8 cellular contexts compared by ENCODE assay signal in genomic region chr17:7885357-7886226, GRCh38. TPM values are rescaled to one million over a fixed set of nuclear protein-coding genes. Genes with fewer than 3 reads are reported as not detected.
DNase-seq lines count a peak whose midpoint lies in the region; ATAC-seq and TF ChIP-seq lines count a peak whose summit lies in the region.

No MANE protein-coding gene starts in this region.

- under 1% methylated on average over 65 of the region's 65 CpGs for WGBS in HUES64
- WGBS in spleen, 5 donors: 0 to 1% (median 1%) methylated on average over 40 to 65 of the region's 65 CpGs

- H3K4me3 ChIP-seq in GM08714 (ENCODE audit: low read length) (peak overlapping the region; percentile 85), HUES64 (ENCODE audit: low read length) (peak overlapping the region; percentile 56), astrocyte of the spinal cord (ENCODE audit: low read depth, low read length) (peak overlapping the region; percentile 79), iPS-18a (ENCODE audit: low read length) (peak overlapping the region; percentile 66), spleen (peak overlapping the region; percentile 65 to 93 (median 78))

- peaks cover 18% of the 10 kb centered on the region for H3K27me3 ChIP-seq in HUES64 (ENCODE audit: insufficient read depth, low read length)
- peaks cover 18% of the 10 kb centered on the region for H3K27me3 ChIP-seq in iPS-18a (ENCODE audit: control insufficient read depth, insufficient read depth, low read length)
- no peaks in the 10 kb centered on the region for H3K27me3 ChIP-seq in spleen (replicated peaks in 1 of 7)

- in situ Hi-C loops in astrocyte of the spinal cord (cut with HindIII; ENCODE audit: low sequenced_read_pairs): no loop called here

- DNase-seq in T follicular helper cell (ENCODE audit: low read depth) (peak; percentile 4), astrocyte of the spinal cord (ENCODE audit: low read depth, low spot score) (peak; percentile 36), spleen (peak; percentile 88)

- H3K36me3 ChIP-seq in HUES64 (ENCODE audit: insufficient read depth, low read length) (peaks cover 7% of the 10 kb centered on the region; the same call in 1 of the 2 replicates), iPS-18a (ENCODE audit: control insufficient read depth, low read depth, low read length) (peaks cover 4% of the 10 kb centered on the region), spleen (peaks cover 0 to 31% (median 14%) of the 10 kb centered on the region in 6 donors)

- H3K4me1 ChIP-seq in HUES64 (ENCODE audit: insufficient read depth, low read length) (peaks cover 40% of the 10 kb centered on the region), iPS-18a (ENCODE audit: control insufficient read depth, low read depth, low read length) (peaks cover 31% of the 10 kb centered on the region), spleen (peaks cover 31 to 91% (median 81%) of the 10 kb centered on the region in 6 donors)

- intact Hi-C loops in spleen (cut with DNase I; ENCODE audit: low total_unique reads): no loop called here

- ATAC-seq in GM19455 (IDR thresholded peaks at IDR 0.05; ENCODE audit: unreplicated experiment): no peak
- no peak for ATAC-seq in GM18873 (IDR thresholded peaks at IDR 0.05; ENCODE audit: low FRiP score, unreplicated experiment)

- peak overlapping the region; percentile 43; the same call in 1 of the 2 replicates for H3K27ac ChIP-seq in HUES64 (ENCODE audit: low read depth, low read length)
- no peak overlapping the region for H3K27ac ChIP-seq in iPS-18a (ENCODE audit: low read length)
- H3K27ac ChIP-seq in spleen: peak overlapping the region; percentile 81 to 97 (median 94)

- no peaks in the 10 kb centered on the region for H3K9me3 ChIP-seq in HUES64 (ENCODE audit: insufficient read depth, low read depth, low read length)
- H3K9me3 ChIP-seq in iPS-18a (ENCODE audit: control insufficient read depth, low read depth, low read length): no peaks in the 10 kb centered on the region
- no peaks in the 10 kb centered on the region for H3K9me3 ChIP-seq in spleen

- H3K9ac ChIP-seq in HUES64 (ENCODE audit: low read depth, low read length) (peak overlapping the region; percentile 60), iPS-18a (ENCODE audit: low read length) (peak overlapping the region; percentile 39)

- TF ChIP-seq CTCF in astrocyte of the spinal cord (IDR thresholded peaks at IDR 0.05; ENCODE audit: low read depth, low read length) (no peak), spleen (IDR thresholded peaks at IDR 0.05 in 8 of 11, conservative IDR thresholded peaks at IDR 0.05 in 3 of 11) (peak in 1 of 11 experiments; percentile 12)

- no peak for TF ChIP-seq POLR2A in spleen (IDR thresholded peaks at IDR 0.05)

RNA-seq across cellular contexts. Expression of gene CHD3, which starts 3.0 kb away (rescaled TPM):
- polyA plus RNA-seq in HUES64 (2013, experiment 1 of 2): 23.9 TPM
- 24.9 TPM for polyA plus RNA-seq in HUES64 (2013, experiment 2 of 2)
- total RNA-seq in spleen: 100 to 1,000 TPM in 2 of 7 donors, 10 to 100 TPM in 5; 60.9 to 117 (median 83.6) TPM
- 10 to 100 TPM; 37.0 to 84.3 (median 71.8) TPM for polyA plus RNA-seq in spleen

RNA-seq across cellular contexts. Expression of gene CYB5D1, which starts 27.8 kb away (rescaled TPM):
- polyA plus RNA-seq in HUES64 (2013, experiment 1 of 2): 12.3 TPM
- polyA plus RNA-seq in HUES64 (2013, experiment 2 of 2): 8.8 TPM
- 10 to 100 TPM in 1 of 7 donors, 1 to 10 TPM in 6; 4.1 to 13.2 (median 5.9) TPM for total RNA-seq in spleen
- polyA plus RNA-seq in spleen: 1 to 10 TPM; 2.1 to 3.8 (median 2.9) TPM

RNA-seq across cellular contexts. Expression of gene NAA38, which starts 28.2 kb away (rescaled TPM):
- polyA plus RNA-seq in HUES64 (2013, experiment 1 of 2): 49.8 TPM
- polyA plus RNA-seq in HUES64 (2013, experiment 2 of 2): 47.3 TPM
- 100 to 1,000 TPM in 1 of 7 donors, 10 to 100 TPM in 6; 51.0 to 111 (median 56.9) TPM for total RNA-seq in spleen
- polyA plus RNA-seq in spleen: 100 to 1,000 TPM; 119 to 185 (median 182) TPM

RNA-seq across cellular contexts. Expression of gene RNF227, which starts 30.5 kb away (rescaled TPM):
- 1.1 TPM for polyA plus RNA-seq in HUES64 (2013, experiment 1 of 2)
- polyA plus RNA-seq in HUES64 (2013, experiment 2 of 2): 1.0 TPM
- 10 to 100 TPM in 1 of 7 donors, 1 to 10 TPM in 6; 2.5 to 20.7 (median 3.4) TPM for total RNA-seq in spleen
- 1 to 10 TPM; 2.4 to 4.0 (median 3.8) TPM for polyA plus RNA-seq in spleen

RNA-seq across cellular contexts. Expression of gene TMEM88, which starts 30.7 kb away (rescaled TPM):
- 11.1 TPM for polyA plus RNA-seq in HUES64 (2013, experiment 1 of 2)
- 13.9 TPM for polyA plus RNA-seq in HUES64 (2013, experiment 2 of 2)
- total RNA-seq in spleen: 10 to 100 TPM in 5 of 7 donors, 1 to 10 TPM in 2; 5.2 to 31.8 (median 18.0) TPM
- polyA plus RNA-seq in spleen: 10 to 100 TPM in 1 of 3 donors, 1 to 10 TPM in 2; 5.5 to 26.2 (median 9.5) TPM

Comparison
In these comparisons a context has a peak if more than half of its experiments do, and no peak if none do; other contexts are left out.
1. DNase-seq: peak in every context shown above with its lines; median percentile 88 in spleen; 36 in astrocyte of the spinal cord; 4 in T follicular helper cell.